ENCODE assay signal across 13 cellular contexts in genomic region chr21:35179990-35180557, GRCh38.
DNase-seq lines count a peak whose midpoint lies in the region; ATAC-seq and TF ChIP-seq lines count a peak whose summit lies in the region.
"Had no signal": no experiment of that assay in that cellular context is flagged by ENCODE, and none has a peak within 500 bp of the region (broad histone marks: within the 10 kb centered on the region; RNA-seq: fewer than 3 reads in every experiment).

No MANE protein-coding gene starts in this region.

- H3K27ac Mint-ChIP-seq in activated T-cell treated with anti-CD3 and anti-CD28 coated beads, Interleukin-2, amount 50 U/mL, for 72 hours = no peak overlapping the region
- no peak overlapping the region for H3K27ac Mint-ChIP-seq in stimulated activated naive B cell treated with anti-CD40 and anti-IgM and Interleukin-4, amounts not matched to agents 10 μg/mL and 1 μg/mL and 100 μg/mL, for 72 hours

- peaks cover 31% of the 10 kb centered on the region for H3K4me1 Mint-ChIP-seq in activated T-cell treated with anti-CD3 and anti-CD28 coated beads, Interleukin-2, amount 50 U/mL, for 72 hours (ENCODE audit: low read depth)
- H3K4me1 Mint-ChIP-seq in stimulated activated naive B cell treated with anti-CD40 and anti-IgM and Interleukin-4, amounts not matched to agents 10 μg/mL and 1 μg/mL and 100 μg/mL, for 72 hours = peaks cover 10 to 45% of the 10 kb centered on the region in 2 donors

- peaks cover 11 to 22% of the 10 kb centered on the region in 2 donors for H3K36me3 Mint-ChIP-seq in activated T-cell treated with anti-CD3 and anti-CD28 coated beads, Interleukin-2, amount 50 U/mL, for 72 hours (ENCODE audit: insufficient read depth in 2 of 2)
- H3K36me3 Mint-ChIP-seq in stimulated activated naive B cell treated with anti-CD40 and anti-IgM and Interleukin-4, amounts not matched to agents 10 μg/mL and 1 μg/mL and 100 μg/mL, for 72 hours = peaks cover 8 to 20% of the 10 kb centered on the region in 2 donors

- H3K4me3 Mint-ChIP-seq in activated T-cell treated with anti-CD3 and anti-CD28 coated beads, Interleukin-2, amount 50 U/mL, for 72 hours = no peak overlapping the region
- H3K4me3 Mint-ChIP-seq in stimulated activated naive B cell treated with anti-CD40 and anti-IgM and Interleukin-4, amounts not matched to agents 10 μg/mL and 1 μg/mL and 100 μg/mL, for 72 hours = no peak overlapping the region

- no peaks in the 10 kb centered on the region for H3K27me3 Mint-ChIP-seq in activated T-cell treated with anti-CD3 and anti-CD28 coated beads, Interleukin-2, amount 50 U/mL, for 72 hours (ENCODE audit: low read depth)
- no peaks in the 10 kb centered on the region for H3K27me3 Mint-ChIP-seq in stimulated activated naive B cell treated with anti-CD40 and anti-IgM and Interleukin-4, amounts not matched to agents 10 μg/mL and 1 μg/mL and 100 μg/mL, for 72 hours

- TF ChIP-seq CTCF in epithelial cell of esophagus (IDR thresholded peaks at IDR 0.05; ENCODE audit: insufficient read depth, low read depth, low read length, missing control alignments) = no peak

- peak in 1 of 2 donors; percentile 7 for DNase-seq in activated T-cell treated with anti-CD3 and anti-CD28 coated beads, Interleukin-2, amount 50 U/mL, for 72 hours
- DNase-seq in activated T-cell treated with anti-CD3 and anti-CD28 coated beads, Interleukin-2, amount 50 U/mL, for 48 hours = no peak
- DNase-seq in NCI-H524 treated with DMSO at 0.1 percent for 48 hours (lab: John Stamatoyannopoulos, UW) (peak; percentile 36), epithelial cell of esophagus (ENCODE audit: low read depth) (peak; percentile 57), NK-92 (lab: John Stamatoyannopoulos, UW; ENCODE audit: unreplicated experiment) (no peak)
- no peak for DNase-seq in stimulated activated naive B cell treated with anti-CD40 and anti-IgM and Interleukin-4, amounts not matched to agents 10 μg/mL and 1 μg/mL and 100 μg/mL, for 72 hours
- DNase-seq in NK-92 treated with Interleukin-12 subunit alpha and Interleukin-12 subunit beta, amount 100 ng/mL, for 24 hours (lab: John Stamatoyannopoulos, UW) = no peak
- DNase-seq: activated CD4-positive, CD25-positive, alpha-beta regulatory T cell; activated naive CD4-positive, alpha-beta T cell treated with Interleukin-2 at 50 U/mL for 16 hours; BE2C; Right ventricle myocardium superior had no signal

- H3K4me3 ChIP-seq in epithelial cell of esophagus (ENCODE audit: low read length) = no peak overlapping the region
- H3K4me3 ChIP-seq: skin epidermis had no signal

- peak; percentile 55 to 56 for ATAC-seq in activated T-cell treated with anti-CD3 and anti-CD28 coated beads, Interleukin-2, amount 50 U/mL, for 72 hours (replicated peaks in 1 of 2)
- peak; percentile 44 to 83 for ATAC-seq in stimulated activated naive B cell treated with anti-CD40 and anti-IgM and Interleukin-4, amounts not matched to agents 10 μg/mL and 1 μg/mL and 100 μg/mL, for 72 hours (replicated peaks)
- ATAC-seq in GM21447 (IDR thresholded peaks at IDR 0.05; ENCODE audit: unreplicated experiment) = no peak

- H3K9me3 Mint-ChIP-seq in activated T-cell treated with anti-CD3 and anti-CD28 coated beads, Interleukin-2, amount 50 U/mL, for 72 hours = peaks cover 12 to 14% of the 10 kb centered on the region in 2 donors
- H3K9me3 Mint-ChIP-seq in stimulated activated naive B cell treated with anti-CD40 and anti-IgM and Interleukin-4, amounts not matched to agents 10 μg/mL and 1 μg/mL and 100 μg/mL, for 72 hours = peaks cover 27 to 30% of the 10 kb centered on the region in 2 donors

Comparison
In these comparisons a context has a peak if more than half of its experiments do, and no peak if none do; other contexts are left out.
1. DNase-seq: peak in NCI-H524 treated with DMSO at 0.1 percent for 48 hours (single experiment) and epithelial cell of esophagus (single experiment); none in activated T-cell treated with anti-CD3 and anti-CD28 coated beads, Interleukin-2, amount 50 U/mL, for 48 hours (0 of 2), stimulated activated naive B cell treated with anti-CD40 and anti-IgM and Interleukin-4, amounts not matched to agents 10 μg/mL and 1 μg/mL and 100 μg/mL, for 72 hours (single experiment), NK-92 treated with Interleukin-12 subunit alpha and Interleukin-12 subunit beta, amount 100 ng/mL, for 24 hours (single experiment) and NK-92 (single experiment).